In the genomic region with DNA sequence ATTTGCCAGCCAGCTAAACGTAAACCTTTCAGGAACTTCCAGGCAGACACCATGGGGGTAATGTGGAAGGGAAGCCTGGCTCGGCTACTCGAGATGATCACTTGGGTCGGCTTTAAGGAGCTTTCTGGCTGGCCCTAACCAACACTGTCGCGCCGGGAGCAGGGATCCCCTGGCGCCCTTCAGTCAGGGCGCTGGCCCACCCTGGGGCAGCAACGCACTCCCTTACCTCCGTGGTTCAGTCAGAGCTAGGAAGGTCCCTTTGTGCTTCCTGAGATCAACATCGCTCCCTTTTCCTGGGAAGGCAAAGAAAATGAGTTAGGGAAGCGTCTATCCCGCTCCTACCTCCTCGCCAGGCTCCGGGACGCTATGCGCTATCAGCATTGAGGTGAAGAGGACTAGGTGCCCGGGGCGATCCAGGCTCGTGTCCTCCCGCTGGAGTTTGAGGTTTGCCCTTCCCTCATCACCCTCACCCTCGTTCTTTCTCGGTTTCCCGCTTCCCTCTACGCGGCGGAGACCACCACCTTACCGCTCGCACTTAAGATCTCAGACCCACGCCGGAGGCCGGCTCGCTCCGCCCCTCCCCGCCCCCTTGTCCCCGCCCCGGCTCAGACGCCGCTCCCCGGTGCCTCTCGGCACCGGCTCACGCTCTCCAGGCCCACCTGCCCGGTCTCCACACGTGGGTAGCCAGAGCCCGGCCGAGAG, we compare ENCODE assay signal across 8 cellular contexts. TPM values are rescaled to one million over a fixed set of nuclear protein-coding genes. Genes with fewer than 3 reads are reported as not detected.
DNase-seq lines count a peak whose midpoint lies in the region; ATAC-seq and TF ChIP-seq lines count a peak whose summit lies in the region.

No MANE protein-coding gene starts in this region.

- H3K4me1 Mint-ChIP-seq in activated CD4-positive, alpha-beta T cell treated with anti-CD3 and anti-CD28 coated beads, Interleukin-2, amount 10 ng/mL, durations not matched to agents 7 days and 5 days: peaks cover 46% of the 10 kb centered on the region

- H3K27me3 Mint-ChIP-seq in activated CD4-positive, alpha-beta T cell treated with anti-CD3 and anti-CD28 coated beads, Interleukin-2, amount 10 ng/mL, durations not matched to agents 7 days and 5 days: no peaks in the 10 kb centered on the region

- peak; percentile 69 for ATAC-seq in HG03520 (IDR thresholded peaks at IDR 0.05; ENCODE audit: unreplicated experiment)
- ATAC-seq in Right ventricle myocardium superior (ENCODE audit: poor library complexity): peak; percentile 4
- ATAC-seq in psoas muscle: peak; percentile 15 to 33 (median 26)
- ATAC-seq in GM18519 (IDR thresholded peaks at IDR 0.05; ENCODE audit: low FRiP score, unreplicated experiment): no peak
- no peak for ATAC-seq in GM18870 (IDR thresholded peaks at IDR 0.05; ENCODE audit: unreplicated experiment)

- H3K27me3 ChIP-seq in WERI-Rb-1 (ENCODE audit: insufficient read depth, low read depth, severe bottlenecking) (no peaks in the 10 kb centered on the region), psoas muscle (ENCODE audit: insufficient read depth in 3 of 3, low read length in 2 of 3) (no peaks in the 10 kb centered on the region)

- peak overlapping the region; percentile 100 for H3K27ac Mint-ChIP-seq in activated CD4-positive, alpha-beta T cell treated with anti-CD3 and anti-CD28 coated beads, Interleukin-2, amount 10 ng/mL, durations not matched to agents 7 days and 5 days

- intact Hi-C loops in Right ventricle myocardium superior (cut with DNase I): no loop called here
- intact Hi-C loops in psoas muscle (cut with DNase I): loop anchor here in 1 of 2 donors (5.0 kb wide), 1 partner anchor 79 kb away; the partner anchor contains the start of gene PREB

- H3K27ac ChIP-seq in WERI-Rb-1 (peak overlapping the region; percentile 98), psoas muscle (peak overlapping the region; percentile 100)

- H3K4me3 ChIP-seq in WERI-Rb-1 (ENCODE audit: low read depth, low read length) (peak overlapping the region; percentile 91), psoas muscle (peak overlapping the region; percentile 98)

- POLR2A ChIA-PET in activated CD4-positive, alpha-beta T cell treated with anti-CD3 and anti-CD28 coated beads, Interleukin-2, amount 10 ng/mL, durations not matched to agents 7 days and 5 days (lab: Charles Lee): interaction anchor here (1.4 kb wide), 1 partner anchor 78 kb away, joined by 3 read pairs; the partner anchor contains the start of gene PREB

- H3K36me3 Mint-ChIP-seq in activated CD4-positive, alpha-beta T cell treated with anti-CD3 and anti-CD28 coated beads, Interleukin-2, amount 10 ng/mL, durations not matched to agents 7 days and 5 days (ENCODE audit: low read depth): peaks cover 26% of the 10 kb centered on the region

- CTCF ChIA-PET in activated CD4-positive, alpha-beta T cell treated with anti-CD3 and anti-CD28 coated beads, Interleukin-2, amount 10 ng/mL, durations not matched to agents 7 days and 5 days (lab: Charles Lee): interaction anchor here (0.9 kb wide), 1 partner anchor 182 kb away, joined by 3 read pairs; no protein-coding TSS in a partner anchor

- H3K36me3 ChIP-seq in WERI-Rb-1 (peaks cover 68% of the 10 kb centered on the region), psoas muscle (ENCODE audit: insufficient read depth in 1 of 2, low read depth in 1 of 2) (peaks cover 4 to 70% of the 10 kb centered on the region in 2 donors)

- H3K9me3 Mint-ChIP-seq in activated CD4-positive, alpha-beta T cell treated with anti-CD3 and anti-CD28 coated beads, Interleukin-2, amount 10 ng/mL, durations not matched to agents 7 days and 5 days: no peaks in the 10 kb centered on the region

- peak overlapping the region; percentile 95 for H3K4me3 Mint-ChIP-seq in activated CD4-positive, alpha-beta T cell treated with anti-CD3 and anti-CD28 coated beads, Interleukin-2, amount 10 ng/mL, durations not matched to agents 7 days and 5 days

- 3 to 5% (median 4%) methylated on average over 45 to 48 of the region's 48 CpGs for WGBS in psoas muscle, 3 donors

- no peak for TF ChIP-seq CTCF in WERI-Rb-1 (IDR thresholded peaks at IDR 0.05; ENCODE audit: low read depth, low read length)
- TF ChIP-seq CTCF in psoas muscle (IDR thresholded peaks at IDR 0.05): no peak

- H3K9me3 ChIP-seq in WERI-Rb-1 (ENCODE audit: severe bottlenecking) (no peaks in the 10 kb centered on the region), psoas muscle (no peaks in the 10 kb centered on the region)

- peaks cover 13% of the 10 kb centered on the region for H3K4me1 ChIP-seq in psoas muscle

- no peak for DNase-seq in activated CD4-positive, alpha-beta T cell treated with anti-CD3 and anti-CD28 coated beads, Interleukin-2, amount 10 ng/mL, durations not matched to agents 7 days and 5 days
- DNase-seq in activated CD4-positive, alpha-beta T cell treated with anti-CD3 and anti-CD28 coated beads, Interleukin-2, amount 50 U/mL, for 48 hours: no peak
- peak; percentile 28 for DNase-seq in WERI-Rb-1
- DNase-seq in Right ventricle myocardium superior: no peak
- no peak for DNase-seq in psoas muscle

RNA-seq across cellular contexts. Expression of gene ATRAID, which starts 0.4 kb away (rescaled TPM):
- 10 to 100 TPM; 72.5 to 81.8 TPM for total RNA-seq in activated CD4-positive, alpha-beta T cell treated with anti-CD3 and anti-CD28 coated beads, Interleukin-2, amount 10 ng/mL, durations not matched to agents 7 days and 5 days
- total RNA-seq in Right ventricle myocardium superior (109 TPM), psoas muscle (100 to 1,000 TPM in 2 of 4 donors, 10 to 100 TPM in 2; 87.1 to 113 (median 98.2) TPM)
- polyA plus RNA-seq in psoas muscle: 100 to 1,000 TPM in 2 of 3 donors, 10 to 100 TPM in 1; 89.3 to 188 (median 136) TPM

RNA-seq across cellular contexts. Expression of gene SLC5A6, which starts 0.7 kb away (rescaled TPM):
- total RNA-seq in activated CD4-positive, alpha-beta T cell treated with anti-CD3 and anti-CD28 coated beads, Interleukin-2, amount 10 ng/mL, durations not matched to agents 7 days and 5 days: 10 to 100 TPM; 34.2 to 39.2 TPM
- total RNA-seq in Right ventricle myocardium superior (12.3 TPM), psoas muscle (10 to 100 TPM; 16.8 to 64.2 (median 21.1) TPM)
- 10 to 100 TPM; 21.1 to 47.0 (median 24.9) TPM for polyA plus RNA-seq in psoas muscle

RNA-seq across cellular contexts. Expression of gene CAD, which starts 5.8 kb away (rescaled TPM):
- 10 to 100 TPM; 63.7 to 66.1 TPM for total RNA-seq in activated CD4-positive, alpha-beta T cell treated with anti-CD3 and anti-CD28 coated beads, Interleukin-2, amount 10 ng/mL, durations not matched to agents 7 days and 5 days
- total RNA-seq in Right ventricle myocardium superior (8.6 TPM), psoas muscle (1 to 10 TPM; 7.8 to 8.6 (median 8.2) TPM)
- polyA plus RNA-seq in psoas muscle: 10 to 100 TPM in 1 of 3 donors, 1 to 10 TPM in 2; 5.9 to 13.6 (median 7.3) TPM

RNA-seq across cellular contexts. Expression of gene SLC30A3, which starts 51.5 kb away (rescaled TPM):
- total RNA-seq in activated CD4-positive, alpha-beta T cell treated with anti-CD3 and anti-CD28 coated beads, Interleukin-2, amount 10 ng/mL, durations not matched to agents 7 days and 5 days: under 1 TPM; 0.23 to 0.45 TPM
- 10.4 TPM for total RNA-seq in Right ventricle myocardium superior
- total RNA-seq in psoas muscle: under 1 TPM in 3 of 4 donors, not detected in 1; 0.10 to 0.92 (median 0.34) TPM
- under 1 TPM; 0.03 to 0.16 (median 0.09) TPM for polyA plus RNA-seq in psoas muscle

Comparison
In these comparisons a context has a peak if more than half of its experiments do, and no peak if none do; other contexts are left out.
1. ATAC-seq: peak in HG03520 (single experiment), Right ventricle myocardium superior (single experiment) and psoas muscle (4 of 4); none in GM18519 (single experiment) and GM18870 (single experiment).